ENCODE assay signal across 16 cellular contexts in genomic region chr17:51189162-51189561, GRCh38. TPM values are rescaled to one million over a fixed set of nuclear protein-coding genes. Genes with fewer than 3 reads are reported as not detected.
A peak's percentile ranks its signal among the peaks of the same experiment; 100 is the strongest.
DNase-seq lines count a peak whose midpoint lies in the region; ATAC-seq, FAIRE-seq and TF ChIP-seq lines count a peak whose summit lies in the region.
"Had no signal": no experiment of that assay in that cellular context is flagged by ENCODE, and none has a peak within 500 bp of the region (broad histone marks: within the 10 kb centered on the region; RNA-seq: fewer than 3 reads in every experiment).

No MANE protein-coding gene starts in this region.

- in situ Hi-C loops in GM12878 (cut with MboI) = loop anchor here (10.0 kb wide), 1 partner anchor 346 kb away; no protein-coding TSS in a partner anchor

- no peak for TF ChIP-seq EP300 in GM12878 (IDR thresholded peaks at IDR 0.05; ENCODE audit: borderline replicate concordance in 1 of 2, control insufficient read depth in 1 of 2, low read depth in 2 of 2, low read length in 2 of 2)

- no peak overlapping the region for H3K9ac ChIP-seq in GM12878 (ENCODE audit: control insufficient read depth, insufficient read depth, low read length)
- H3K9ac ChIP-seq: BLaER1 treated with 17β-estradiol and CSF1 and Interleukin-3, amounts not matched to agents 10 nM and 100 nM; GM23248 had no signal

- no peaks in the 10 kb centered on the region for H3K27me3 ChIP-seq in GM12878 (replicated peaks in 1 of 2; ENCODE audit: control insufficient read depth in 2 of 2, insufficient read depth in 2 of 2, low read length in 1 of 2)
- H3K27me3 ChIP-seq: BLaER1 treated with 17β-estradiol and CSF1 and Interleukin-3, amounts not matched to agents 10 nM and 100 nM had no signal

- H3K4me2 ChIP-seq in GM12878 (ENCODE audit: control insufficient read depth, insufficient read depth) = no peak overlapping the region
- H3K4me2 ChIP-seq: BLaER1 treated with 17β-estradiol and CSF1 and Interleukin-3, amounts not matched to agents 10 nM and 100 nM had no signal

- TF ChIP-seq POLR2A in GM12878 (IDR thresholded peaks at IDR 0.05; ENCODE audit: low read depth, low read length) = no peak

- RAD21 ChIA-PET in GM12878 (lab: Charles Lee; ENCODE audit: unreplicated experiment) = no interaction called here

- no peak for TF ChIP-seq RAD21 in GM12878 (IDR thresholded peaks at IDR 0.05; ENCODE audit: insufficient read depth, low read depth, low read length)

- SMC1A ChIA-PET in GM12878 (lab: Charles Lee; ENCODE audit: uncharacterized antibody, unreplicated experiment) = no interaction called here

- no peaks in the 10 kb centered on the region for H3K9me3 Mint-ChIP-seq in activated naive CD4-positive, alpha-beta T cell treated with anti-CD3 and anti-CD28 coated beads, Interleukin-2, amount 50 U/mL, for 24 hours
- H3K9me3 Mint-ChIP-seq in activated naive CD4-positive, alpha-beta T cell treated with anti-CD3 and anti-CD28 coated beads, Interleukin-2, amount 50 U/mL, for 72 hours = no peaks in the 10 kb centered on the region
- no peaks in the 10 kb centered on the region for H3K9me3 Mint-ChIP-seq in mesothelial cell of epicardium
- H3K9me3 Mint-ChIP-seq: CD4-positive, CD25-positive, alpha-beta regulatory T cell had no signal

- H4K20me1 ChIP-seq in GM12878 (ENCODE audit: control insufficient read depth, insufficient read depth) = no peaks in the 10 kb centered on the region
- H4K20me1 ChIP-seq: BLaER1 treated with 17β-estradiol and CSF1 and Interleukin-3, amounts not matched to agents 10 nM and 100 nM had no signal

- CTCF ChIA-PET in GM12878 (lab: Yijun Ruan, JAX) = no interaction called here

- DNase-seq in activated naive CD4-positive, alpha-beta T cell treated with anti-CD3 and anti-CD28 coated beads, Interleukin-2, amount 50 U/mL, for 72 hours (ENCODE audit: low spot score in 2 of 2) = no peak
- DNase-seq in GM12878 (ENCODE audit: low read depth, low spot score) = no peak
- DNase-seq in mesothelial cell of epicardium (ENCODE audit: low spot score in 2 of 2, unreplicated experiment in 2 of 2) = no peak
- DNase-seq in head of caudate nucleus = no peak
- DNase-seq in nucleus accumbens (lab: John Stamatoyannopoulos, UW) = no peak
- DNase-seq: 8988T; ACHN; Calu3; CD4-positive, CD25-positive, alpha-beta regulatory T cell; DMS 273 treated with DMSO at 0.1 percent for 48 hours; GM23248 had no signal

- FAIRE-seq in GM12878 (lab: Jason Lieb, UNC) = no peak
- FAIRE-seq: GM18507 had no signal

- ATAC-seq in activated naive CD4-positive, alpha-beta T cell treated with anti-CD3 and anti-CD28 coated beads, Interleukin-2, amount 50 U/mL, for 72 hours = no peak
- ATAC-seq in GM12878 (no peak), GM19023 (IDR thresholded peaks at IDR 0.05; ENCODE audit: unreplicated experiment) (no peak)
- ATAC-seq: HCT116 had no signal

- H3K27ac Mint-ChIP-seq in activated naive CD4-positive, alpha-beta T cell treated with anti-CD3 and anti-CD28 coated beads, Interleukin-2, amount 50 U/mL, for 24 hours = peak overlapping the region; percentile 18
- peak overlapping the region in 1 of 2 donors; percentile 23 for H3K27ac Mint-ChIP-seq in activated naive CD4-positive, alpha-beta T cell treated with anti-CD3 and anti-CD28 coated beads, Interleukin-2, amount 50 U/mL, for 72 hours
- peak overlapping the region; percentile 11 for H3K27ac Mint-ChIP-seq in mesothelial cell of epicardium

- H3K4me1 Mint-ChIP-seq in activated naive CD4-positive, alpha-beta T cell treated with anti-CD3 and anti-CD28 coated beads, Interleukin-2, amount 50 U/mL, for 24 hours = peaks cover 3% of the 10 kb centered on the region
- peaks cover 4% of the 10 kb centered on the region for H3K4me1 Mint-ChIP-seq in mesothelial cell of epicardium
- H3K4me1 Mint-ChIP-seq: CD4-positive, CD25-positive, alpha-beta regulatory T cell had no signal

- no peak overlapping the region for H3K4me3 ChIP-seq in GM12878
- H3K4me3 ChIP-seq: BLaER1 treated with 17β-estradiol and CSF1 and Interleukin-3, amounts not matched to agents 10 nM and 100 nM; GM23248 had no signal

- H3K9me3 ChIP-seq in GM12878 (replicated peaks; ENCODE audit: control insufficient read depth, insufficient read depth, low read length) = no peaks in the 10 kb centered on the region
- H3K9me3 ChIP-seq: BLaER1 treated with 17β-estradiol and CSF1 and Interleukin-3, amounts not matched to agents 10 nM and 100 nM had no signal

- intact Hi-C loops in GM12878 (cut with micrococcal nuclease; ENCODE audit: unreplicated experiment) = no loop called here
- intact Hi-C loops in head of caudate nucleus (cut with DNase I) = no loop called here

- POLR2A ChIA-PET in GM12878 (lab: Charles Lee) = no interaction called here

- no peak overlapping the region for H3K27ac ChIP-seq in GM12878 (ENCODE audit: control insufficient read depth, insufficient read depth)
- H3K27ac ChIP-seq: BLaER1 treated with 17β-estradiol and CSF1 and Interleukin-3, amounts not matched to agents 10 nM and 100 nM; GM23248 had no signal

- no peak overlapping the region for H3K4me3 Mint-ChIP-seq in activated naive CD4-positive, alpha-beta T cell treated with anti-CD3 and anti-CD28 coated beads, Interleukin-2, amount 50 U/mL, for 24 hours
- no peak overlapping the region for H3K4me3 Mint-ChIP-seq in mesothelial cell of epicardium
- H3K4me3 Mint-ChIP-seq: CD4-positive, CD25-positive, alpha-beta regulatory T cell had no signal

- peaks cover 20% of the 10 kb centered on the region for H3K36me3 Mint-ChIP-seq in activated naive CD4-positive, alpha-beta T cell treated with anti-CD3 and anti-CD28 coated beads, Interleukin-2, amount 50 U/mL, for 24 hours
- peaks cover 0 to 6% of the 10 kb centered on the region in 2 donors for H3K36me3 Mint-ChIP-seq in activated naive CD4-positive, alpha-beta T cell treated with anti-CD3 and anti-CD28 coated beads, Interleukin-2, amount 50 U/mL, for 72 hours
- H3K36me3 Mint-ChIP-seq in mesothelial cell of epicardium = peaks cover 47% of the 10 kb centered on the region

- no peaks in the 10 kb centered on the region for H3K79me2 ChIP-seq in GM12878 (ENCODE audit: control insufficient read depth, insufficient read depth, low read length)

- H3K4me1 ChIP-seq in GM12878 (ENCODE audit: control insufficient read depth, insufficient read depth, low read length) = no peaks in the 10 kb centered on the region
- H3K4me1 ChIP-seq: BLaER1 treated with 17β-estradiol and CSF1 and Interleukin-3, amounts not matched to agents 10 nM and 100 nM had no signal

- H3K36me3 ChIP-seq in GM12878 (ENCODE audit: control insufficient read depth in 2 of 2, insufficient read depth in 2 of 2, low read length in 1 of 2) = peaks cover 2 to 23% of the 10 kb centered on the region in 2 experiments

- BruUV-seq in GM12878 (replicated peaks; lab: Mats Ljungman, UMichigan) = no TSS peak

- no peaks in the 10 kb centered on the region for H3K27me3 Mint-ChIP-seq in activated naive CD4-positive, alpha-beta T cell treated with anti-CD3 and anti-CD28 coated beads, Interleukin-2, amount 50 U/mL, for 24 hours
- no peaks in the 10 kb centered on the region for H3K27me3 Mint-ChIP-seq in mesothelial cell of epicardium (ENCODE audit: low read depth)
- H3K27me3 Mint-ChIP-seq: CD4-positive, CD25-positive, alpha-beta regulatory T cell had no signal

- no peak overlapping the region for H2AFZ ChIP-seq in GM12878 (ENCODE audit: control insufficient read depth, low read depth, low read length)
- H2AFZ ChIP-seq: GM23248 had no signal

- TF ChIP-seq CTCF in GM12878 (IDR thresholded peaks at IDR 0.05 in 2 of 3, conservative IDR thresholded peaks at IDR 0.05 in 1 of 3; ENCODE audit: control insufficient read depth in 2 of 3, extremely low read depth in 1 of 3, insufficient read depth in 1 of 3, low read depth in 3 of 3, low read length in 3 of 3) = no peak
- no peak for TF ChIP-seq CTCF in mesothelial cell of epicardium (IDR thresholded peaks at IDR 0.05; ENCODE audit: unreplicated experiment)

RNA-seq across cellular contexts. Expression of gene NME2, which starts 23.0 kb away (rescaled TPM):
- total RNA-seq in activated naive CD4-positive, alpha-beta T cell treated with anti-CD3 and anti-CD28 coated beads, Interleukin-2, amount 50 U/mL, for 72 hours = 100 to 1,000 TPM; 711 to 815 TPM
- 45.7 and 48.3 TPM in 2 replicates for total RNA-seq in GM12878 (2013; cell fraction: nucleolus; rRNA removed)
- total RNA-seq in GM12878 (2014; rRNA removed) = 583 and 663 TPM in 2 replicates
- 555 and 589 TPM in 2 replicates for total RNA-seq in GM12878 (2014; rRNA removed; fragmentation: Illumina TruSeq; extraction: Trizol)
- 781 and 785 TPM in 2 replicates for total RNA-seq in GM12878 (2021)
- polyA plus RNA-seq in GM12878 (2011; ENCODE audit: low read depth) = 428 TPM
- 730 and 787 TPM in 2 replicates for polyA plus RNA-seq in GM12878 (2011; rRNA removed)
- polyA plus RNA-seq in GM12878 (2011; cell fraction: cytosol; rRNA removed) = 682 and 865 TPM in 2 replicates
- 390 and 398 TPM in 2 replicates for polyA plus RNA-seq in GM12878 (2011; cell fraction: nucleus; rRNA removed)
- polyA plus RNA-seq in GM12878 (2012) = 802 and 867 TPM in 2 replicates
- 467 and 525 TPM in 2 replicates for polyA plus RNA-seq in GM12878 (2014; fragmentation: Illumina TruSeq; extraction: Trizol)
- 100 to 1,000 TPM; 497 to 881 TPM for polyA plus RNA-seq in GM12878 (2014; fragmentation: Nextera tagmentation; extraction: Ambion mirVana)
- 986 and 1,114 TPM in 2 replicates for polyA plus RNA-seq in GM12878 (2014; rRNA removed)
- 1,000 to 10,000 TPM; 1,003 to 1,030 TPM for polyA plus RNA-seq in GM12878 (2016; fragmentation: Nextera tagmentation; extraction: Ambion mirVana)
- 208 and 213 TPM in 2 replicates for polyA minus RNA-seq in GM12878 (2011; rRNA and poly(A)+ RNA removed)
- polyA minus RNA-seq in GM12878 (2011; cell fraction: cytosol; rRNA and poly(A)+ RNA removed) = 101 and 102 TPM in 2 replicates
- 38.4 and 69.5 TPM in 2 replicates for polyA minus RNA-seq in GM12878 (2011; cell fraction: nucleus; rRNA and poly(A)+ RNA removed)
- total RNA-seq in mesothelial cell of epicardium = 381 to 412 TPM (median 390 TPM) in 3 replicates

RNA-seq across cellular contexts. Expression of gene NME1, which starts 35.8 kb away (rescaled TPM):
- 100 to 1,000 TPM; 100 to 282 TPM for total RNA-seq in activated naive CD4-positive, alpha-beta T cell treated with anti-CD3 and anti-CD28 coated beads, Interleukin-2, amount 50 U/mL, for 72 hours
- 56.6 and 57.2 TPM in 2 replicates for total RNA-seq in GM12878 (2013; cell fraction: nucleolus; rRNA removed)
- total RNA-seq in GM12878 (2014; rRNA removed) (273 and 276 TPM in 2 replicates), GM12878 (2014; rRNA removed; fragmentation: Illumina TruSeq; extraction: Trizol) (297 and 328 TPM in 2 replicates), GM12878 (2021) (327 and 332 TPM in 2 replicates), mesothelial cell of epicardium (114 to 125 TPM (median 124 TPM) in 3 replicates)
- 184 TPM for polyA plus RNA-seq in GM12878 (2011; ENCODE audit: low read depth)
- polyA plus RNA-seq in GM12878 (2011; rRNA removed) (389 and 480 TPM in 2 replicates), GM12878 (2014; fragmentation: Illumina TruSeq; extraction: Trizol) (344 and 430 TPM in 2 replicates), GM12878 (2014; fragmentation: Nextera tagmentation; extraction: Ambion mirVana) (1,000 to 10,000 TPM; 1,138 to 1,362 TPM), GM12878 (2014; rRNA removed) (392 and 402 TPM in 2 replicates), GM12878 (2016; fragmentation: Nextera tagmentation; extraction: Ambion mirVana) (100 to 1,000 TPM; 731 to 794 TPM)
- 421 and 465 TPM in 2 replicates for polyA plus RNA-seq in GM12878 (2011; cell fraction: cytosol; rRNA removed)
- polyA plus RNA-seq in GM12878 (2011; cell fraction: nucleus; rRNA removed) = 184 and 204 TPM in 2 replicates
- polyA plus RNA-seq in GM12878 (2012) = 151 and 179 TPM in 2 replicates
- polyA minus RNA-seq in GM12878 (2011; rRNA and poly(A)+ RNA removed) = 104 and 144 TPM in 2 replicates
- polyA minus RNA-seq in GM12878 (2011; cell fraction: cytosol; rRNA and poly(A)+ RNA removed) = 22.6 and 28.2 TPM in 2 replicates
- polyA minus RNA-seq in GM12878 (2011; cell fraction: nucleus; rRNA and poly(A)+ RNA removed) = 19.2 and 30.7 TPM in 2 replicates
